Comparison of ENCODE assay signal across 1 cellular context in the genomic region with DNA sequence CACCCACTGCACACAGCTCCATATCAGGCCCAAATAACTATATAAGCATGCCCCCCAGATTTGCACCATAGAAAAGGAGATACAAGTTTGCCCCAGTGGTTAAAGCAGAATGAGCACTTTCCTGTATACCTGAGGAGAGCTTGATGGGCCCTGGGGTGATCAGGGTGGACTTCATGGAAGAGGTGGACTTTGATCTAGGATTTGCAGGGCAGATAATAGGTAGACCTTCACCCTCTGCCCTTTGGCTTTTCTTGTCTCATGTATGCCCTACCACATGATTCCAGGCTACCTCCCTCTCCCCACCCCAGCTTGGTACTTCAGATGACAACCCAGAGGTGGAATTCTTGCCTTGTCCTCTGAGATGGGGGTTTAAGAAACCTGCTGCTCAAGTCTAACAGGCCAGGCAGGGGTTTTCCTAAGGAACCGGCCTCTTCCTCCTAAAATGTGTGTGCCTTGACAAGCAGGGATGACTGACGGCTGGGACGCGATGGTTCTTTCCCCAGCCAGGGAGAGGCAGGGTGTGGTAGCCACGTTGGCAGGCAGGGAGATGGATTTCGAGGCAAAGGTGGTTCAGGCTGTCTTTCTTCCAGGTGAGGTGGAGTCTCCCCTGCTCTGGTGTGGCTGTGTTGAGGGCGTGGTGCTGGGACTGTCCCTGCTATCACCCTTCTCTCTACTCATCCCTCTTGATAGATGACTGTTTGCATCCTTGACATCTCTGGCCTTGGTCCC.
TF ChIP-seq lines count a peak whose summit lies in the region.

No MANE protein-coding gene starts in this region.

TF ChIP-seq in A549, 52 proteins besides CTCF, POLR2A, EP300 and RAD21:
- no peak for TF ChIP-seq CBX8 (IDR thresholded peaks at IDR 0.05)
- peak; percentile 58 for TF ChIP-seq ZFP36 (IDR thresholded peaks at IDR 0.05; ENCODE audit: borderline replicate concordance, partially characterized antibody)
- TF ChIP-seq ESRRA (IDR thresholded peaks at IDR 0.05; ENCODE audit: borderline replicate concordance, low read length): no peak
- TF ChIP-seq RARB (CRISPR knock-in tag; IDR thresholded peaks at IDR 0.05): no peak
- TF ChIP-seq CEBPB (IDR thresholded peaks at IDR 0.05): no peak
- no peak for TF ChIP-seq MAFK (IDR thresholded peaks at IDR 0.05; ENCODE audit: partially characterized antibody)
- no peak for TF ChIP-seq RNF2 (IDR thresholded peaks at IDR 0.05; ENCODE audit: borderline replicate concordance, low read depth)
- TF ChIP-seq KDM1A (IDR thresholded peaks at IDR 0.05; ENCODE audit: low read depth): no peak
TF ChIP-seq in A549: peak in this region for 1.
